In genomic region chr5:124963236-124963929, GRCh38 we compare ENCODE assay signal across 10 cellular contexts.
DNase-seq lines count a peak whose midpoint lies in the region; ATAC-seq and TF ChIP-seq lines count a peak whose summit lies in the region.
"Had no signal": no experiment of that assay in that cellular context is flagged by ENCODE, and none has a peak within 500 bp of the region (broad histone marks: within the 10 kb centered on the region; RNA-seq: fewer than 3 reads in every experiment).

No MANE protein-coding gene starts in this region.

- TF ChIP-seq CTCF in CD14-positive monocyte (IDR thresholded peaks at IDR 0.05) (no peak), MCF 10A (IDR thresholded peaks at IDR 0.05; ENCODE audit: unreplicated experiment) (no peak)

- no peaks in the 10 kb centered on the region for H3K36me3 ChIP-seq in MG63
- H3K36me3 ChIP-seq: tibial nerve had no signal

- H3K4me3 Mint-ChIP-seq in CD14-positive monocyte (peak overlapping the region in 1 of 2 donors; percentile 74), MCF 10A (ENCODE audit: unreplicated experiment) (peak overlapping the region; percentile 12)

- CTCF ChIA-PET in MCF 10A (lab: Yijun Ruan, JAX), result interaction anchor here (0.5 to 0.7 kb wide), 2 partner anchors 158 to 1293 kb away, joined by 3 read pairs; no protein-coding TSS in a partner anchor

- no peak for ATAC-seq in HG03442 (IDR thresholded peaks at IDR 0.05; ENCODE audit: unreplicated experiment)
- no peak for ATAC-seq in HG03097 (IDR thresholded peaks at IDR 0.05; ENCODE audit: low FRiP score, unreplicated experiment)

- H3K9me3 Mint-ChIP-seq in CD14-positive monocyte (peaks cover 0 to 3% (median 0%) of the 10 kb centered on the region in 7 donors), MCF 10A (ENCODE audit: unreplicated experiment) (no peaks in the 10 kb centered on the region)

- H3K36me3 Mint-ChIP-seq in CD14-positive monocyte (no peaks in the 10 kb centered on the region), MCF 10A (ENCODE audit: insufficient read depth, unreplicated experiment) (no peaks in the 10 kb centered on the region)

- H3K27me3 Mint-ChIP-seq in CD14-positive monocyte (ENCODE audit: low read depth in 3 of 3) (peaks cover 0 to 2% (median 2%) of the 10 kb centered on the region in 3 donors), MCF 10A (ENCODE audit: insufficient read depth, unreplicated experiment) (no peaks in the 10 kb centered on the region)

- H3K27ac Mint-ChIP-seq in CD14-positive monocyte (peak overlapping the region in 6 of 7 donors; percentile 46 to 71 (median 56)), MCF 10A (ENCODE audit: low read depth, unreplicated experiment) (peak overlapping the region; percentile 73)

- no peaks in the 10 kb centered on the region for H3K9me3 ChIP-seq in MG63
- H3K9me3 ChIP-seq: tibial nerve had no signal

- DNase-seq in CD14-positive monocyte (ENCODE audit: low spot score) (no peak), MG63 (peak; percentile 5), MCF 10A (ENCODE audit: unreplicated experiment) (peak; percentile 99), mucosa of gallbladder (ENCODE audit: low spot score) (peak; percentile 21), NCI-H345 (lab: John Stamatoyannopoulos, UW) (no peak)
- no peak for DNase-seq in stimulated activated CD4-positive, alpha-beta T cell treated with anti-CD3 and anti-CD28 coated beads, Interleukin-15, amount 100 ng/mL, for 24 hours
- DNase-seq: NCI-H526 treated with DMSO at 0.1 percent for 48 hours had no signal

- H3K4me1 Mint-ChIP-seq in CD14-positive monocyte, result peaks cover 29% of the 10 kb centered on the region
- peaks cover 34% of the 10 kb centered on the region for H3K4me1 Mint-ChIP-seq in MCF 10A (ENCODE audit: insufficient read depth, unreplicated experiment)

- POLR2A ChIA-PET in MCF 10A (lab: Yijun Ruan, JAX), result interaction anchor here (0.6 to 1.5 kb wide), 15 partner anchors 10 to 1258 kb away, joined by 3 to 7 read pairs (median 3); no protein-coding TSS in a partner anchor

- intact Hi-C loops in CD14-positive monocyte (cut with micrococcal nuclease) (no loop called here), MCF 10A (cut with micrococcal nuclease) (loop anchor here (1.0 kb wide), 1 partner anchor 215 kb away; no protein-coding TSS in a partner anchor)

- H3K4me3 ChIP-seq in MG63, result no peak overlapping the region
- H3K4me3 ChIP-seq: tibial nerve had no signal

- no TSS peak for BruUV-seq in MCF 10A (replicated peaks; lab: Mats Ljungman, UMichigan)

- no peaks in the 10 kb centered on the region for H3K27me3 ChIP-seq in MG63
- H3K27me3 ChIP-seq: tibial nerve had no signal

Comparison
In these comparisons a context has a peak if more than half of its experiments do, and no peak if none do; other contexts are left out.
1. DNase-seq: peak in MG63 (single experiment), MCF 10A (single experiment) and mucosa of gallbladder (single experiment); none in CD14-positive monocyte (single experiment), NCI-H345 (single experiment) and stimulated activated CD4-positive, alpha-beta T cell treated with anti-CD3 and anti-CD28 coated beads, Interleukin-15, amount 100 ng/mL, for 24 hours (single experiment).